In genomic region chr18:56576826-56577573, GRCh38 we compare ENCODE assay signal across 13 cellular contexts.
DNase-seq lines count a peak whose midpoint lies in the region; ATAC-seq, FAIRE-seq and TF ChIP-seq lines count a peak whose summit lies in the region.
"Had no signal": no experiment of that assay in that cellular context is flagged by ENCODE, and none has a peak within 500 bp of the region (broad histone marks: within the 10 kb centered on the region; RNA-seq: fewer than 3 reads in every experiment).

No MANE protein-coding gene starts in this region.

- intact Hi-C loops in A673 (cut with micrococcal nuclease; ENCODE audit: unreplicated experiment) = loop anchor here (2.0 to 10.0 kb wide), 3 partner anchors 1172 to 1900 kb away; no protein-coding TSS in a partner anchor

- H3K27me3 Mint-ChIP-seq in nephron (ENCODE audit: low read depth) = peaks cover 5% of the 10 kb centered on the region
- H3K27me3 Mint-ChIP-seq: type B pancreatic cell had no signal

- ATAC-seq in GM19397 (IDR thresholded peaks at IDR 0.05; ENCODE audit: unreplicated experiment) (no peak), HG03095 (IDR thresholded peaks at IDR 0.05; ENCODE audit: unreplicated experiment) (no peak)

- H3K27ac Mint-ChIP-seq in nephron = no peak overlapping the region
- H3K27ac Mint-ChIP-seq: type B pancreatic cell had no signal

- DNase-seq in A673 (ENCODE audit: low spot score) = peak; percentile 38
- DNase-seq in NCI-H69 (lab: John Stamatoyannopoulos, UW) = peak; percentile 64
- no peak for DNase-seq in NCI-H1092 treated with DMSO at 0.1 percent for 48 hours (lab: John Stamatoyannopoulos, UW)
- DNase-seq in HuH-7 (ENCODE audit: low spot score) = no peak
- DNase-seq: activated naive CD4-positive, alpha-beta T cell; stimulated activated CD4-positive, alpha-beta T cell treated with anti-CD3 and anti-CD28 coated beads, Interleukin-2, amount 100 ng/mL, for 24 hours had no signal

- H3K9me3 Mint-ChIP-seq in nephron = peaks cover 9% of the 10 kb centered on the region

- POLR2A ChIA-PET in A673 (lab: Charles Lee; ENCODE audit: low non-redundant PET) = no interaction called here

- no peak overlapping the region for H3K27ac ChIP-seq in A673 (ENCODE audit: low read depth, low read length, poor library complexity, severe bottlenecking)
- H3K27ac ChIP-seq: breast epithelium, KMS-11 had no signal

- FAIRE-seq in endometrium (lab: Jason Lieb, UNC) = peak; percentile 78

- CTCF ChIA-PET in A673 (lab: Charles Lee) = interaction anchor here (0.6 kb wide), 1 partner anchor 1568 kb away, joined by 14 read pairs; no protein-coding TSS in a partner anchor

- H3K4me3 Mint-ChIP-seq in nephron = peak overlapping the region in 2 of 3 experiments; percentile 62 to 64
- H3K4me3 Mint-ChIP-seq: type B pancreatic cell had no signal

- peaks cover 35% of the 10 kb centered on the region for H3K4me1 Mint-ChIP-seq in nephron

- no peaks in the 10 kb centered on the region for H3K27me3 ChIP-seq in A673 (replicated peaks; ENCODE audit: insufficient read depth, low read depth, low read length, poor library complexity)
- H3K27me3 ChIP-seq: breast epithelium had no signal

- H3K9me3 ChIP-seq in A673 (ENCODE audit: low read depth, low read length, poor library complexity, severe bottlenecking) = no peaks in the 10 kb centered on the region
- H3K9me3 ChIP-seq: breast epithelium had no signal

- peaks cover 11% of the 10 kb centered on the region for H3K4me1 ChIP-seq in A673 (ENCODE audit: insufficient read depth, low read length, poor library complexity, severe bottlenecking)

- BruUV-seq in A673 (replicated peaks; lab: Mats Ljungman, UMichigan) = no TSS peak

- H3K36me3 ChIP-seq in A673 (ENCODE audit: insufficient read depth, low read length, poor library complexity, severe bottlenecking) = no peaks in the 10 kb centered on the region
- H3K36me3 ChIP-seq: breast epithelium had no signal

- H3K4me3 ChIP-seq in A673 (ENCODE audit: low read depth, low read length, poor library complexity, severe bottlenecking) = no peak overlapping the region
- H3K4me3 ChIP-seq: breast epithelium had no signal

- no peaks in the 10 kb centered on the region for H3K36me3 Mint-ChIP-seq in nephron (ENCODE audit: low read depth)
- H3K36me3 Mint-ChIP-seq: type B pancreatic cell had no signal

- no peak for TF ChIP-seq CTCF in A673 (conservative IDR thresholded peaks at IDR 0.05; ENCODE audit: low read depth, low read length)
- no peak for TF ChIP-seq CTCF in nephron (IDR thresholded peaks at IDR 0.05; ENCODE audit: unreplicated experiment in 3 of 3)

Comparison
In these comparisons a context has a peak if more than half of its experiments do, and no peak if none do; other contexts are left out.
1. DNase-seq: peak in A673 (single experiment) and NCI-H69 (single experiment); none in NCI-H1092 treated with DMSO at 0.1 percent for 48 hours (single experiment) and HuH-7 (single experiment).